In the genomic region with DNA sequence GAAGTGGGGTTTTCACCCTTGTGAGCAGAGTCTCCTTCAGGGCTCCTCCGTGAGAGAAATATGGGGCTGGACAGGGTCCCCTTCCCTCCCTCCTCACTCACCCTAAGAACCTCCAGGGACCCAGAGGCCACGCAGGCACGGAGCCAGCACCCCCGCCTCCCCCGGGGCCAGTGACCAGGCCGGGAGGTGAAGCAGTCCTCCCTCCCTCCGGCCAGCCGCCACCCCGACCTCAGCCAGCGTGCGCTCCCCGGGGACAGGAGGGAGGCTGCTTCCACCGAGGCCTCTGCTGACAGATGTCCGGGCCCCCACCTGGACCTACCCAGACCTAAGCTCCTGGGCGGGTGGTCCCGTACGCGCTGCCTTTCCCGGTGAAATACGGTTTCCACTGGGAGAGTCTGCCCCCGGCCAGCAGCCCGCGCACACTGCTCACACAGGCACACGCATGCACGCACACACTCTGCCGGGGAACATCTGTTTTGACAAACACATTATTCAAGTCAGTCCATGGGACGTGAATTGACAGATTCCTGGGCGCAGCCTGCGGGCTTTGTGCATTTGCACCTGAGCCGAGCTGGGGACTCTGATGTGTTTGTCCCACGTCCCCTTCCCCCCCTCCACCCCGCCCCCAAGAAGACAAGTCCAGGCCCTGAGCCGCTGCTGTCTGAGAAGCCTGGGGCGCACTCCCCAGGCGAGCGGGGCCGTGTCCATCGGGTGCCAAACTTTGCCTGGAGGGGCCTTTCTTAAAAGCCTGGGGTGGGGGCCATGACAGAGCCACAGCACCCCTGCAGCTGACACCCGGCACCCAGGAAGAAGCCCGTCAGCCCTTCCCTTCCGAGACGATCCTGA, we compare ENCODE assay signal across 10 cellular contexts. TPM values are rescaled to one million over a fixed set of nuclear protein-coding genes. Genes with fewer than 3 reads are reported as not detected.
A peak's percentile ranks its signal among the peaks of the same experiment; 100 is the strongest.
DNase-seq lines count a peak whose midpoint lies in the region; ATAC-seq and TF ChIP-seq lines count a peak whose summit lies in the region.
"Had no signal": no experiment of that assay in that cellular context is flagged by ENCODE, and none has a peak within 500 bp of the region (broad histone marks: within the 10 kb centered on the region; RNA-seq: fewer than 3 reads in every experiment).

No MANE protein-coding gene starts in this region.

- H3K4me3 ChIP-seq in HAP-1 (peak overlapping the region; percentile 9), SK-N-SH (ENCODE audit: low read depth in 2 of 2, low read length in 1 of 2) (peak overlapping the region in 1 of 2 experiments; percentile 60; a peak in 2 of 4 replicates), iPS-18a (ENCODE audit: low read length) (peak overlapping the region; percentile 80), skin epidermis (peak overlapping the region; percentile 24 to 53 (median 35))
- H3K4me3 ChIP-seq: SJSA1 had no signal

- peak; percentile 8; the same call in 1 of the 2 replicates for TF ChIP-seq RAD21 in SK-N-SH (IDR thresholded peaks at IDR 0.05; ENCODE audit: low read length)

- H4K20me1 ChIP-seq in SK-N-SH (ENCODE audit: insufficient read depth), result no peaks in the 10 kb centered on the region

- H3K9me3 ChIP-seq in HAP-1 (no peaks in the 10 kb centered on the region), SK-N-SH (no peaks in the 10 kb centered on the region), iPS-18a (ENCODE audit: control insufficient read depth, low read depth, low read length) (peaks cover 6% of the 10 kb centered on the region)
- H3K9me3 ChIP-seq: SJSA1 had no signal

- POLR2A ChIA-PET in SK-N-SH (lab: Yijun Ruan, JAX), result interaction anchor here (0.9 to 2.3 kb wide), 6 partner anchors 8 to 157 kb away, joined by 3 to 10 read pairs (median 6); no protein-coding TSS in a partner anchor

- H3K27ac ChIP-seq in SK-N-SH (ENCODE audit: low read depth in 2 of 2, low read length in 1 of 2) (peak overlapping the region in 1 of 2 experiments; percentile 84; a peak in 2 of 4 replicates), iPS-18a (ENCODE audit: low read length) (no peak overlapping the region), skin epidermis (peak overlapping the region in 3 of 21 experiments; percentile 16 to 35 (median 31))
- H3K27ac ChIP-seq: SJSA1 had no signal

- H3K4me2 ChIP-seq in SK-N-SH, result no peak overlapping the region

- H3F3A ChIP-seq in SK-N-SH (replicated peaks; ENCODE audit: insufficient read depth), result no peaks in the 10 kb centered on the region

- H3K36me3 ChIP-seq in HAP-1 (replicated peaks), result no peaks in the 10 kb centered on the region
- no peaks in the 10 kb centered on the region for H3K36me3 ChIP-seq in SK-N-SH (replicated peaks in 1 of 2; ENCODE audit: control insufficient read depth in 1 of 2, insufficient read depth in 2 of 2, low read length in 1 of 2)
- no peaks in the 10 kb centered on the region for H3K36me3 ChIP-seq in iPS-18a (ENCODE audit: control insufficient read depth, low read depth, low read length)
- H3K36me3 ChIP-seq: SJSA1 had no signal

- no peak for ATAC-seq in HG02759 (IDR thresholded peaks at IDR 0.05; ENCODE audit: unreplicated experiment)

- 6% methylated on average over 23 of the region's 42 CpGs for WGBS in SK-N-SH (ENCODE audit: low lambda C conversion rate)

- H2AFZ ChIP-seq in SK-N-SH (ENCODE audit: low read depth), result no peak overlapping the region

- in situ Hi-C loops in HAP-1 (cut with MboI; ENCODE audit: low sequenced_read_pairs), result no loop called here
- in situ Hi-C loops in G401 (cut with HindIII; ENCODE audit: low sequenced_read_pairs), result no loop called here

- no peaks in the 10 kb centered on the region for H3K9me2 ChIP-seq in SK-N-SH

- no peak overlapping the region for H3K9ac ChIP-seq in SK-N-SH
- H3K9ac ChIP-seq in iPS-18a (ENCODE audit: low read length), result no peak overlapping the region

- H3K4me1 ChIP-seq in HAP-1, result no peaks in the 10 kb centered on the region
- H3K4me1 ChIP-seq in SK-N-SH (ENCODE audit: control insufficient read depth in 1 of 2, insufficient read depth in 2 of 2, low read depth in 1 of 2, low read length in 1 of 2), result peaks cover 0 to 39% of the 10 kb centered on the region in 2 experiments; a peak in 1 of 4 replicates
- H3K4me1 ChIP-seq in iPS-18a (ENCODE audit: control insufficient read depth, low read depth, low read length), result peaks cover 5% of the 10 kb centered on the region
- H3K4me1 ChIP-seq: SJSA1 had no signal

- no peak for DNase-seq in HAP-1 (ENCODE audit: low spot score in 2 of 2)
- DNase-seq in SK-N-SH, result peak; percentile 70
- DNase-seq in G401 (ENCODE audit: low spot score), result no peak
- no peak for DNase-seq in midbrain (lab: John Stamatoyannopoulos, UW)
- no peak for DNase-seq in activated gamma-delta T cell treated with Interleukin-2 at 50 U/mL for 16 hours
- DNase-seq: KBM-7 had no signal

- no peak for TF ChIP-seq EP300 in SK-N-SH (IDR thresholded peaks at IDR 0.05; ENCODE audit: borderline replicate concordance in 1 of 2, low read depth in 1 of 2, low read length in 1 of 2)

- no peak for TF ChIP-seq CTCF in SK-N-SH (IDR thresholded peaks at IDR 0.05)

- CTCF ChIA-PET in SK-N-SH (lab: Yijun Ruan, JAX), result interaction anchor here (1.1 to 4.1 kb wide), 4 partner anchors 30 to 138 kb away, joined by 3 to 33 read pairs (median 6); no protein-coding TSS in a partner anchor

- H3K79me2 ChIP-seq in SK-N-SH (ENCODE audit: insufficient read depth), result no peaks in the 10 kb centered on the region

- H3K27me3 ChIP-seq in HAP-1 (ENCODE audit: low read depth) (peaks cover 42% of the 10 kb centered on the region), SK-N-SH (ENCODE audit: insufficient read depth) (no peaks in the 10 kb centered on the region), iPS-18a (ENCODE audit: control insufficient read depth, insufficient read depth, low read length) (peaks cover 65% of the 10 kb centered on the region)
- H3K27me3 ChIP-seq: SJSA1 had no signal

TF ChIP-seq in SK-N-SH, 30 proteins besides CTCF, POLR2A, EP300 and RAD21:
- TF ChIP-seq, protein P1, sequence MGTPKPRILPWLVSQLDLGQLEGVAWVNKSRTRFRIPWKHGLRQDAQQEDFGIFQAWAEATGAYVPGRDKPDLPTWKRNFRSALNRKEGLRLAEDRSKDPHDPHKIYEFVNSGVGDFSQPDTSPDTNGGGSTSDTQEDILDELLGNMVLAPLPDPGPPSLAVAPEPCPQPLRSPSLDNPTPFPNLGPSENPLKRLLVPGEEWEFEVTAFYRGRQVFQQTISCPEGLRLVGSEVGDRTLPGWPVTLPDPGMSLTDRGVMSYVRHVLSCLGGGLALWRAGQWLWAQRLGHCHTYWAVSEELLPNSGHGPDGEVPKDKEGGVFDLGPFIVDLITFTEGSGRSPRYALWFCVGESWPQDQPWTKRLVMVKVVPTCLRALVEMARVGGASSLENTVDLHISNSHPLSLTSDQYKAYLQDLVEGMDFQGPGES (IDR thresholded peaks at IDR 0.05; ENCODE audit: low read depth, low read length), result no peak
- TF ChIP-seq MXI1 (IDR thresholded peaks at IDR 0.05; ENCODE audit: low read depth, low read length) (peak; percentile 73; the same call in 1 of the 2 replicates), GABPA (IDR thresholded peaks at IDR 0.05; ENCODE audit: low read depth) (no peak), GATA2 (CRISPR knock-in tag; IDR thresholded peaks at IDR 0.05) (peak; percentile 22; the same call in 1 of the 2 replicates)

RNA-seq across cellular contexts. Expression of a gene that starts 0.7 kb away (rescaled TPM):
- 0.90 and 1.1 TPM in 2 replicates for polyA plus RNA-seq in SK-N-SH (2012; rRNA removed)
- 1.2 and 1.8 TPM in 2 replicates for polyA plus RNA-seq in SK-N-SH (2012; cell fraction: cytosol; rRNA removed)
- polyA plus RNA-seq in SK-N-SH (2012; cell fraction: nucleus; rRNA removed), result 2.6 and 4.0 TPM in 2 replicates
- 65.0 and 75.3 TPM in 2 replicates for total RNA-seq in G401 (2014; rRNA removed; shearing (Covaris generic))
